In genomic region chr20:49233226-49233625, GRCh38 we compare ENCODE assay signal across 27 cellular contexts.
"Had no signal": no experiment of that assay in that cellular context is flagged by ENCODE, and none has a peak within 500 bp of the region (broad histone marks: within the 10 kb centered on the region; RNA-seq: fewer than 3 reads in every experiment).

No MANE protein-coding gene starts in this region.

- H3K4me1 Mint-ChIP-seq: activated CD4-positive, alpha-beta memory T cell treated with anti-CD3 and anti-CD28 coated beads, Interleukin-2, amount 10 ng/mL, durations not matched to agents 7 days and 5 days; activated naive CD4-positive, alpha-beta T cell treated with anti-CD3 and anti-CD28 coated beads, Interleukin-2, amount 10 ng/mL, durations not matched to agents 7 days and 5 days had no signal

- FAIRE-seq: bronchial epithelial cell, colon had no signal

- H3K27ac Mint-ChIP-seq: activated CD4-positive, alpha-beta memory T cell treated with anti-CD3 and anti-CD28 coated beads, Interleukin-2, amount 10 ng/mL, durations not matched to agents 7 days and 5 days; activated CD4-positive, alpha-beta T cell treated with anti-CD3 and anti-CD28 coated beads, Interleukin-2, amount 10 ng/mL, durations not matched to agents 7 days and 5 days; activated naive CD4-positive, alpha-beta T cell treated with anti-CD3 and anti-CD28 coated beads, Interleukin-2, amount 10 ng/mL, durations not matched to agents 7 days and 5 days; activated naive CD8-positive, alpha-beta T cell treated with anti-CD3 and anti-CD28 coated beads, Interleukin-2, amount 10 ng/mL, durations not matched to agents 7 days and 5 days; activated T-cell treated with anti-CD3 and anti-CD28 coated beads, Interleukin-2, amount 50 U/mL, for 72 hours had no signal

- H3K9me3 Mint-ChIP-seq: activated CD4-positive, alpha-beta memory T cell treated with anti-CD3 and anti-CD28 coated beads, Interleukin-2, amount 10 ng/mL, durations not matched to agents 7 days and 5 days; activated CD4-positive, alpha-beta T cell treated with anti-CD3 and anti-CD28 coated beads, Interleukin-2, amount 10 ng/mL, durations not matched to agents 7 days and 5 days; activated naive CD4-positive, alpha-beta T cell treated with anti-CD3 and anti-CD28 coated beads, Interleukin-2, amount 10 ng/mL, durations not matched to agents 7 days and 5 days; activated naive CD4-positive, alpha-beta T cell treated with anti-CD3 and anti-CD28 coated beads, Interleukin-2, amount 50 U/mL, for 72 hours; activated naive CD8-positive, alpha-beta T cell treated with anti-CD3 and anti-CD28 coated beads, Interleukin-2, amount 10 ng/mL, durations not matched to agents 7 days and 5 days; activated T-cell treated with anti-CD3 and anti-CD28 coated beads, Interleukin-2, amount 50 U/mL, for 24 hours; activated T-cell treated with anti-CD3 and anti-CD28 coated beads, Interleukin-2, amount 50 U/mL, for 72 hours; central memory CD8-positive, alpha-beta T cell had no signal

- ATAC-seq: activated naive CD4-positive, alpha-beta T cell treated with anti-CD3 and anti-CD28 coated beads, Interleukin-2, amount 50 U/mL, for 72 hours; activated T-cell treated with anti-CD3 and anti-CD28 coated beads, Interleukin-2, amount 50 U/mL, for 72 hours; esophagus mucosa; gastrocnemius medialis; heart right ventricle had no signal

- H3K27me3 ChIP-seq: ascending aorta, brain microvascular endothelial cell, gastrocnemius medialis, heart right ventricle had no signal

- DNase-seq: activated CD4-positive, alpha-beta memory T cell treated with anti-CD3 and anti-CD28 coated beads, Interleukin-2, amount 10 ng/mL, durations not matched to agents 7 days and 5 days; activated CD4-positive, alpha-beta T cell treated with anti-CD3 and anti-CD28 coated beads for 1 hour; activated CD4-positive, alpha-beta T cell treated with anti-CD3 and anti-CD28 coated beads for 4 hours; activated CD4-positive, alpha-beta T cell treated with anti-CD3 and anti-CD28 coated beads, Interleukin-2, amount 10 ng/mL, durations not matched to agents 7 days and 5 days; activated CD4-positive, alpha-beta T cell treated with anti-CD3 and anti-CD28 coated beads, Interleukin-2, amount 50 U/mL, for 4 hours; activated CD8-positive, alpha-beta memory T cell treated with anti-CD3 and anti-CD28 coated beads, Interleukin-2, amount 50 U/mL, for 48 hours; activated gamma-delta T cell; activated naive CD4-positive, alpha-beta T cell; activated naive CD4-positive, alpha-beta T cell treated with anti-CD3 and anti-CD28 coated beads, Interleukin-2, amount 10 ng/mL, durations not matched to agents 7 days and 5 days; activated naive CD8-positive, alpha-beta T cell treated with anti-CD3 and anti-CD28 coated beads, Interleukin-2, amount 10 ng/mL, durations not matched to agents 7 days and 5 days; activated T-cell treated with anti-CD3 and anti-CD28 coated beads for 4 hours; activated T-cell treated with anti-CD3 and anti-CD28 coated beads, Interleukin-2, amount 50 U/mL, for 24 hours; activated T-cell treated with anti-CD3 and anti-CD28 coated beads, Interleukin-2, amount 50 U/mL, for 72 hours; brain microvascular endothelial cell; cortex of kidney; dermis blood vessel endothelial cell; effector CD4-positive, alpha-beta T cell; foreskin fibroblast; gastrocnemius medialis; heart right ventricle; T-helper 2 cell had no signal

- H3K27ac ChIP-seq: ascending aorta, brain microvascular endothelial cell, gastrocnemius medialis, heart right ventricle had no signal

- H3K27me3 Mint-ChIP-seq: activated CD4-positive, alpha-beta memory T cell treated with anti-CD3 and anti-CD28 coated beads, Interleukin-2, amount 10 ng/mL, durations not matched to agents 7 days and 5 days; activated CD4-positive, alpha-beta T cell treated with anti-CD3 and anti-CD28 coated beads, Interleukin-2, amount 10 ng/mL, durations not matched to agents 7 days and 5 days; activated naive CD4-positive, alpha-beta T cell treated with anti-CD3 and anti-CD28 coated beads, Interleukin-2, amount 10 ng/mL, durations not matched to agents 7 days and 5 days; activated naive CD8-positive, alpha-beta T cell treated with anti-CD3 and anti-CD28 coated beads, Interleukin-2, amount 10 ng/mL, durations not matched to agents 7 days and 5 days; activated T-cell treated with anti-CD3 and anti-CD28 coated beads, Interleukin-2, amount 50 U/mL, for 24 hours; central memory CD8-positive, alpha-beta T cell had no signal

- H3K4me3 ChIP-seq: ascending aorta, gastrocnemius medialis, heart right ventricle had no signal

- H3K4me1 ChIP-seq: ascending aorta, gastrocnemius medialis had no signal

- H3K9me3 ChIP-seq: ascending aorta, gastrocnemius medialis, heart right ventricle had no signal

- H3K4me3 Mint-ChIP-seq: activated CD4-positive, alpha-beta memory T cell treated with anti-CD3 and anti-CD28 coated beads, Interleukin-2, amount 10 ng/mL, durations not matched to agents 7 days and 5 days; activated CD4-positive, alpha-beta T cell treated with anti-CD3 and anti-CD28 coated beads, Interleukin-2, amount 10 ng/mL, durations not matched to agents 7 days and 5 days; activated naive CD4-positive, alpha-beta T cell treated with anti-CD3 and anti-CD28 coated beads, Interleukin-2, amount 10 ng/mL, durations not matched to agents 7 days and 5 days; activated naive CD8-positive, alpha-beta T cell treated with anti-CD3 and anti-CD28 coated beads, Interleukin-2, amount 10 ng/mL, durations not matched to agents 7 days and 5 days; activated T-cell treated with anti-CD3 and anti-CD28 coated beads, Interleukin-2, amount 50 U/mL, for 24 hours; activated T-cell treated with anti-CD3 and anti-CD28 coated beads, Interleukin-2, amount 50 U/mL, for 72 hours had no signal
